Comparison of ENCODE assay signal across 26 cellular contexts in genomic region chr1:229190057-229190590, GRCh38.
"Had no signal": no experiment of that assay in that cellular context is flagged by ENCODE, and none has a peak within 500 bp of the region (broad histone marks: within the 10 kb centered on the region; RNA-seq: fewer than 3 reads in every experiment).

No MANE protein-coding gene starts in this region.

- H3K27ac Mint-ChIP-seq: activated naive CD4-positive, alpha-beta T cell treated with anti-CD3 and anti-CD28 coated beads for 36 hours; activated naive CD8-positive, alpha-beta T cell treated with anti-CD3 and anti-CD28 coated beads, Interleukin-2, amount 10 ng/mL, durations not matched to agents 7 days and 5 days; activated T-cell treated with anti-CD3 and anti-CD28 coated beads, Interleukin-2, amount 50 U/mL, for 72 hours; mesothelial cell of epicardium; neural progenitor cell; stimulated activated effector memory CD8-positive, alpha-beta T cell treated with anti-CD3 and anti-CD28 coated beads, Interleukin-12 subunit alpha, Interleukin-12 subunit beta, amount 100 ng/mL, for 72 hours had no signal

- H3K27ac ChIP-seq: breast epithelium, colonic mucosa, dorsolateral prefrontal cortex, esophagus muscularis mucosa, foreskin keratinocyte, left ventricle myocardium inferior, neural progenitor cell, right lobe of liver, stomach, transverse colon, uterus had no signal

- ATAC-seq: activated T-cell treated with anti-CD3 and anti-CD28 coated beads, Interleukin-2, amount 50 U/mL, for 72 hours; effector memory CD8-positive, alpha-beta T cell; naive thymus-derived CD8-positive, alpha-beta T cell; right lobe of liver; stimulated activated effector memory CD8-positive, alpha-beta T cell treated with anti-CD3 and anti-CD28 coated beads, Interleukin-12 subunit alpha, Interleukin-12 subunit beta, amount 100 ng/mL, for 72 hours had no signal

- H3K9me3 Mint-ChIP-seq: activated naive CD4-positive, alpha-beta T cell treated with anti-CD3 and anti-CD28 coated beads for 36 hours; activated naive CD8-positive, alpha-beta T cell treated with anti-CD3 and anti-CD28 coated beads, Interleukin-2, amount 10 ng/mL, durations not matched to agents 7 days and 5 days; activated T-cell treated with anti-CD3 and anti-CD28 coated beads, Interleukin-2, amount 50 U/mL, for 72 hours; effector memory CD8-positive, alpha-beta T cell; mesothelial cell of epicardium; naive thymus-derived CD8-positive, alpha-beta T cell; neural progenitor cell; stimulated activated effector memory CD8-positive, alpha-beta T cell treated with anti-CD3 and anti-CD28 coated beads, Interleukin-12 subunit alpha, Interleukin-12 subunit beta, amount 100 ng/mL, for 72 hours had no signal

- H3K4me2 ChIP-seq: neural progenitor cell had no signal

- H3K4me3 Mint-ChIP-seq: activated naive CD4-positive, alpha-beta T cell treated with anti-CD3 and anti-CD28 coated beads for 36 hours; activated naive CD8-positive, alpha-beta T cell treated with anti-CD3 and anti-CD28 coated beads, Interleukin-2, amount 10 ng/mL, durations not matched to agents 7 days and 5 days; activated T-cell treated with anti-CD3 and anti-CD28 coated beads, Interleukin-2, amount 50 U/mL, for 72 hours; effector memory CD8-positive, alpha-beta T cell; mesothelial cell of epicardium; naive thymus-derived CD8-positive, alpha-beta T cell; neural progenitor cell; stimulated activated effector memory CD8-positive, alpha-beta T cell treated with anti-CD3 and anti-CD28 coated beads, Interleukin-12 subunit alpha, Interleukin-12 subunit beta, amount 100 ng/mL, for 72 hours had no signal

- H3K27me3 Mint-ChIP-seq: effector memory CD8-positive, alpha-beta T cell; naive thymus-derived CD8-positive, alpha-beta T cell had no signal

- H2AFZ ChIP-seq: neural progenitor cell had no signal

- H3K27me3 ChIP-seq: breast epithelium, colonic mucosa, dorsolateral prefrontal cortex, esophagus muscularis mucosa, foreskin keratinocyte, neural progenitor cell, right lobe of liver, stomach, transverse colon, uterus had no signal

- H3K36me3 ChIP-seq: breast epithelium, colonic mucosa, esophagus muscularis mucosa, left ventricle myocardium inferior, neural progenitor cell, right lobe of liver, stomach, transverse colon, uterus had no signal

- H3K4me1 ChIP-seq: breast epithelium, colonic mucosa, esophagus muscularis mucosa, left ventricle myocardium inferior, neural progenitor cell, right lobe of liver, stomach, transverse colon, uterus had no signal

- H3K36me3 Mint-ChIP-seq: activated naive CD8-positive, alpha-beta T cell treated with anti-CD3 and anti-CD28 coated beads, Interleukin-2, amount 10 ng/mL, durations not matched to agents 7 days and 5 days; mesothelial cell of epicardium; naive thymus-derived CD8-positive, alpha-beta T cell; neural progenitor cell; stimulated activated effector memory CD8-positive, alpha-beta T cell treated with anti-CD3 and anti-CD28 coated beads, Interleukin-12 subunit alpha, Interleukin-12 subunit beta, amount 100 ng/mL, for 72 hours had no signal

- H3K9me3 ChIP-seq: breast epithelium, colonic mucosa, esophagus muscularis mucosa, left ventricle myocardium inferior, right lobe of liver, stomach, transverse colon, uterus had no signal

- H3K4me3 ChIP-seq: breast epithelium, colonic mucosa, dorsolateral prefrontal cortex, esophagus muscularis mucosa, left ventricle myocardium inferior, neural progenitor cell, right lobe of liver, stomach, transverse colon, uterus had no signal

- DNase-seq: activated CD4-positive, alpha-beta T cell treated with anti-CD3 and anti-CD28 coated beads for 4 hours; activated CD4-positive, alpha-beta T cell treated with anti-CD3 and anti-CD28 coated beads, Interleukin-2, amount 50 U/mL, for 48 hours; activated CD4-positive, CD25-positive, alpha-beta regulatory T cell; activated effector memory CD4-positive, alpha-beta T cell treated with Interleukin-2 at 50 U/mL for 16 hours; activated naive CD4-positive, alpha-beta T cell treated with anti-CD3 and anti-CD28 coated beads for 36 hours; activated naive CD8-positive, alpha-beta T cell treated with anti-CD3 and anti-CD28 coated beads, Interleukin-2, amount 10 ng/mL, durations not matched to agents 7 days and 5 days; activated T-cell treated with anti-CD3 and anti-CD28 coated beads, Interleukin-2, amount 50 U/mL, for 72 hours; amniotic stem cell; colonic mucosa; dorsolateral prefrontal cortex; effector memory CD8-positive, alpha-beta T cell; foreskin keratinocyte; left ventricle myocardium inferior; naive thymus-derived CD8-positive, alpha-beta T cell; posterior cingulate gyrus; right lobe of liver; small intestine; stimulated activated CD4-positive, alpha-beta T cell treated with anti-CD3 and anti-CD28 coated beads, Interleukin-2, amount 100 ng/mL, for 24 hours; stomach; transverse colon; uterus had no signal

- H3K9ac ChIP-seq: neural progenitor cell had no signal
